9 cellular contexts compared by ENCODE assay signal in the genomic region with DNA sequence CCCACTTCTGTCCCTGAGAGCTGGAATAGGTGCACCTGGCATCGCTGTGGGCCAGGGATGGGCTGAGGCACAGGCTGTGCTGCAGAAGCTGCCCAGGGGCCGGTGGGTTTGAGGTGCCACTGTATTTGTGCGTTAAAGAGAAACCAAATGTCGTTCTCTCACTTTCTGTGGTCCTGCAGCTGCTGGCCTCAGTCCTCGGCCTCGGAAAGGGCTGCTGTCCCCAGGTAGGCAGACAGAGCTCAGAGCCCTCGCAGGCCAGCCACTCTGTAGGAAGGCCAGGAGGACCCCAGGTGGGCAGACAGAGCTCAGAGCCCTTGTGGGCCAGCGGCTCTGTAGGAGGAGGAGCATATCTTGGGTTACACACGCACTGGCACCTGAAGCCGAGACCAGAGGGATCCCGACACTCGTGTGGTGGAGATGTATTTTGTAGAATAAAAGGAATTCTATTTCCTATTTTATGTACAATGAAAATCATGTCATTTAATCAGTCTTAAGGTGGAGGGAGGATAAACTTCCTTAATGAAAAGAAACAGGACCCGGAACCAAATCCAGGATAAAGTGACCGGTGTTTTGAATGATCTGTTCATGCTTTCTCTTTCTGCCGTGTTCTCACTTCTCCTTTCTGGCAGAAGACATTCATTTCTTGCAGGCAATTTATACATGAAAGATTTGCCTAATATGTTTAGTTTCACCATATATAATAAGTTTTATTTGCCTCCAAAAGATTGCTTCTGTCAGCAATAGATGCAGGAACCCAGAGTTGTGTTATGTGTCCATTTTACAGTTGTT. TPM values are rescaled to one million over a fixed set of nuclear protein-coding genes. Genes with fewer than 3 reads are reported as not detected.
DNase-seq lines count a peak whose midpoint lies in the region; ATAC-seq and TF ChIP-seq lines count a peak whose summit lies in the region.
"Had no signal": no experiment of that assay in that cellular context is flagged by ENCODE, and none has a peak within 500 bp of the region (broad histone marks: within the 10 kb centered on the region; RNA-seq: fewer than 3 reads in every experiment).

No MANE protein-coding gene starts in this region.

- peaks cover 7% of the 10 kb centered on the region for H3K4me1 ChIP-seq in endodermal cell (ENCODE audit: control insufficient read depth, insufficient read depth, low read length)

- peak; percentile 64 for DNase-seq in endodermal cell
- no peak for DNase-seq in stimulated activated naive B cell treated with anti-CD40 and anti-IgM and Interleukin-4, amounts not matched to agents 10 μg/mL and 1 μg/mL and 100 μg/mL, for 72 hours
- DNase-seq in activated T-cell treated with anti-CD3 and anti-CD28 coated beads, Interleukin-2, amount 50 U/mL, for 48 hours: no peak
- DNase-seq in stimulated activated CD4-positive, alpha-beta T cell treated with anti-CD3 and anti-CD28 coated beads, Interleukin-4, amount 100 ng/mL, for 1 hour: no peak
- no peak for DNase-seq in NCI-H2196 (lab: John Stamatoyannopoulos, UW; ENCODE audit: unreplicated experiment)
- DNase-seq in activated T-cell treated with anti-CD3 and anti-CD28 coated beads, Interleukin-2, amount 50 U/mL, for 4 hours: no peak

- H3K4me1 Mint-ChIP-seq in IgD-negative memory B cell (peaks cover 13 to 26% (median 16%) of the 10 kb centered on the region in 3 donors), endodermal cell (peaks cover 31% of the 10 kb centered on the region)
- peaks cover 37 to 61% of the 10 kb centered on the region in 2 donors for H3K4me1 Mint-ChIP-seq in stimulated activated naive B cell treated with anti-CD40 and anti-IgM and Interleukin-4, amounts not matched to agents 10 μg/mL and 1 μg/mL and 100 μg/mL, for 72 hours
- peaks cover 16% of the 10 kb centered on the region for H3K4me1 Mint-ChIP-seq in activated T-cell treated with anti-CD3 and anti-CD28 coated beads, Interleukin-2, amount 50 U/mL, for 4 hours (ENCODE audit: low read depth)

- peak; percentile 54 for ATAC-seq in GM21390 (IDR thresholded peaks at IDR 0.05; ENCODE audit: unreplicated experiment)
- ATAC-seq in stimulated activated naive B cell treated with anti-CD40 and anti-IgM and Interleukin-4, amounts not matched to agents 10 μg/mL and 1 μg/mL and 100 μg/mL, for 72 hours (replicated peaks): peak; percentile 58 to 64
- no peak for ATAC-seq in activated T-cell treated with anti-CD3 and anti-CD28 coated beads, Interleukin-2, amount 50 U/mL, for 4 hours

- H3K36me3 ChIP-seq in endodermal cell (ENCODE audit: control insufficient read depth, insufficient read depth, low read length): no peaks in the 10 kb centered on the region

- H3K9me3 ChIP-seq in endodermal cell (ENCODE audit: control insufficient read depth, low read length): no peaks in the 10 kb centered on the region

- no peak overlapping the region for H3K27ac ChIP-seq in endodermal cell (ENCODE audit: low read depth, low read length)

- H3K27ac Mint-ChIP-seq in IgD-negative memory B cell: peak overlapping the region; percentile 14 to 81 (median 18)
- H3K27ac Mint-ChIP-seq in endodermal cell: no peak overlapping the region
- peak overlapping the region; percentile 98 for H3K27ac Mint-ChIP-seq in stimulated activated naive B cell treated with anti-CD40 and anti-IgM and Interleukin-4, amounts not matched to agents 10 μg/mL and 1 μg/mL and 100 μg/mL, for 72 hours

- no peaks in the 10 kb centered on the region for H3K9me3 Mint-ChIP-seq in IgD-negative memory B cell
- no peaks in the 10 kb centered on the region for H3K9me3 Mint-ChIP-seq in endodermal cell
- H3K9me3 Mint-ChIP-seq in stimulated activated naive B cell treated with anti-CD40 and anti-IgM and Interleukin-4, amounts not matched to agents 10 μg/mL and 1 μg/mL and 100 μg/mL, for 72 hours: peaks cover 1 to 4% of the 10 kb centered on the region in 2 donors
- H3K9me3 Mint-ChIP-seq in activated T-cell treated with anti-CD3 and anti-CD28 coated beads, Interleukin-2, amount 50 U/mL, for 4 hours: no peaks in the 10 kb centered on the region

- no peak overlapping the region for H3K4me3 ChIP-seq in endodermal cell (ENCODE audit: low read length)

- H3K4me3 Mint-ChIP-seq in IgD-negative memory B cell (peak overlapping the region; percentile 38 to 95 (median 83)), endodermal cell (no peak overlapping the region)
- peak overlapping the region; percentile 83 to 86 for H3K4me3 Mint-ChIP-seq in stimulated activated naive B cell treated with anti-CD40 and anti-IgM and Interleukin-4, amounts not matched to agents 10 μg/mL and 1 μg/mL and 100 μg/mL, for 72 hours
- no peak overlapping the region for H3K4me3 Mint-ChIP-seq in activated T-cell treated with anti-CD3 and anti-CD28 coated beads, Interleukin-2, amount 50 U/mL, for 4 hours

- H3K9ac ChIP-seq in endodermal cell (ENCODE audit: extremely low read depth, low read length, poor library complexity, severe bottlenecking): no peak overlapping the region

- peaks cover 7% of the 10 kb centered on the region for H3K27me3 Mint-ChIP-seq in IgD-negative memory B cell
- no peaks in the 10 kb centered on the region for H3K27me3 Mint-ChIP-seq in endodermal cell (ENCODE audit: insufficient read depth)
- H3K27me3 Mint-ChIP-seq in stimulated activated naive B cell treated with anti-CD40 and anti-IgM and Interleukin-4, amounts not matched to agents 10 μg/mL and 1 μg/mL and 100 μg/mL, for 72 hours: peaks cover 17 to 21% of the 10 kb centered on the region in 2 donors
- peaks cover 3% of the 10 kb centered on the region for H3K27me3 Mint-ChIP-seq in activated T-cell treated with anti-CD3 and anti-CD28 coated beads, Interleukin-2, amount 50 U/mL, for 4 hours (ENCODE audit: low read depth)

- 85 to 86% methylated on average over 5 to 13 of the region's 15 CpGs for WGBS in endodermal cell (ENCODE audit: insufficient coverage in 1 of 2, insufficient read length in 1 of 2), 2 experiments

- peaks cover 1% of the 10 kb centered on the region for H3K36me3 Mint-ChIP-seq in IgD-negative memory B cell
- no peaks in the 10 kb centered on the region for H3K36me3 Mint-ChIP-seq in endodermal cell (ENCODE audit: low read depth)
- H3K36me3 Mint-ChIP-seq in stimulated activated naive B cell treated with anti-CD40 and anti-IgM and Interleukin-4, amounts not matched to agents 10 μg/mL and 1 μg/mL and 100 μg/mL, for 72 hours: peaks cover 3 to 9% of the 10 kb centered on the region in 2 donors
- no peaks in the 10 kb centered on the region for H3K36me3 Mint-ChIP-seq in activated T-cell treated with anti-CD3 and anti-CD28 coated beads, Interleukin-2, amount 50 U/mL, for 4 hours (ENCODE audit: insufficient read depth)

- TF ChIP-seq CTCF in endodermal cell (conservative IDR thresholded peaks at IDR 0.05): no peak

- H3K27me3 ChIP-seq in endodermal cell (ENCODE audit: control insufficient read depth, insufficient read depth, low read length, poor library complexity, severe bottlenecking): no peaks in the 10 kb centered on the region

RNA-seq across cellular contexts. Expression of a gene that starts 54.4 kb away (rescaled TPM):
- polyA plus RNA-seq in IgD-negative memory B cell: not detected
- total RNA-seq in endodermal cell: under 1 TPM in 1 of 2 donors, not detected in 1; 0.46 TPM
- 0.93 TPM for polyA plus RNA-seq in endodermal cell (2013, experiment 1 of 2)
- polyA plus RNA-seq in endodermal cell (2013, experiment 2 of 2): 0.50 TPM
- under 1 TPM in 1 of 3 donors, not detected in 2; 0.11 TPM for total RNA-seq in activated T-cell treated with anti-CD3 and anti-CD28 coated beads, Interleukin-2, amount 50 U/mL, for 4 hours
- total RNA-seq: RPMI7951 had no signal

Comparison
In these comparisons a context has a peak if more than half of its experiments do, and no peak if none do; other contexts are left out.
1. ATAC-seq: peak in GM21390 (single experiment) and stimulated activated naive B cell treated with anti-CD40 and anti-IgM and Interleukin-4, amounts not matched to agents 10 μg/mL and 1 μg/mL and 100 μg/mL, for 72 hours (2 of 2); none in activated T-cell treated with anti-CD3 and anti-CD28 coated beads, Interleukin-2, amount 50 U/mL, for 4 hours (0 of 2).
2. H3K4me3 Mint-ChIP-seq: peak in IgD-negative memory B cell (4 of 4) and stimulated activated naive B cell treated with anti-CD40 and anti-IgM and Interleukin-4, amounts not matched to agents 10 μg/mL and 1 μg/mL and 100 μg/mL, for 72 hours (2 of 2); none in endodermal cell (single experiment) and activated T-cell treated with anti-CD3 and anti-CD28 coated beads, Interleukin-2, amount 50 U/mL, for 4 hours (single experiment).